Comparison of ENCODE assay signal across 26 cellular contexts in the genomic region with DNA sequence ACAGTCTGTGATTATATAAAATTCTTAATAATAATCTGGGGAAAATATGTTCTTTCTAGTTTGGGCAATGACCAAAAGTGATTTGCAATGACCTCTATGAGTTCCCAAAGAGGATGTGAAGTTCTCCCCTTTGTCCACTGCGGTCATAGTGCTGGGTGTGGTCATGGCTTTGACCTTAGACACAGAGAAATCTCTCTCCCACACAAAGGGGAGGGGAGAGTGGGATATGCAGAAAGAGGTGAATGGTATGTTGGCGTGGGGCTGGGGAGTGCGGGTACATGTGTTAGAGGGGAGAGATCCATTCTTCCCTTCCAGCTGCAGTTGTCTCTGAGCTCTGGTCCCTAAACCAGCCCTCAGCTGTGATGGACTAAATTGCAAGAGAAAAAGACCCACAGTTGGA.
"Had no signal": no experiment of that assay in that cellular context is flagged by ENCODE, and none has a peak within 500 bp of the region (broad histone marks: within the 10 kb centered on the region; RNA-seq: fewer than 3 reads in every experiment).

No MANE protein-coding gene starts in this region.

- H3K4me1 Mint-ChIP-seq: immature natural killer cell; naive B cell; natural killer cell; stimulated activated memory B cell treated with anti-CD40 and anti-IgM and Interleukin-4, amounts not matched to agents 10 μg/mL and 1 μg/mL and 100 μg/mL, for 72 hours had no signal

- H3K27me3 Mint-ChIP-seq: progenitor cell of endocrine pancreas; stimulated activated memory B cell treated with anti-CD40 and anti-IgM and Interleukin-4, amounts not matched to agents 10 μg/mL and 1 μg/mL and 100 μg/mL, for 72 hours had no signal

- H3K27me3 ChIP-seq: left lung, ovary, right atrium auricular region, right lobe of liver, stomach, testis, thyroid gland, transverse colon, upper lobe of right lung had no signal

- H3K4me1 ChIP-seq: left lung, lower lobe of right lung, right lobe of liver, testis, upper lobe of right lung had no signal

- ATAC-seq: left colon; left lung; lower lobe of right lung; natural killer cell; right lobe of liver; stimulated activated memory B cell treated with anti-CD40 and anti-IgM and Interleukin-4, amounts not matched to agents 10 μg/mL and 1 μg/mL and 100 μg/mL, for 72 hours; stimulated activated naive CD8-positive, alpha-beta T cell treated with anti-CD3 and anti-CD28 coated beads, Interleukin-15, Interleukin-2, amounts not matched to agents 100 U/mL and 50 U/mL, for 24 hours; upper lobe of right lung had no signal

- H3K27ac ChIP-seq: left lung, lower lobe of right lung, ovary, right atrium auricular region, right lobe of liver, stomach, testis, thyroid gland, transverse colon, upper lobe of right lung had no signal

- H3K4me3 ChIP-seq: left lung, lower lobe of right lung, ovary, right atrium auricular region, right lobe of liver, smooth muscle cell, stomach, testis, thyroid gland, transverse colon, upper lobe of right lung had no signal

- DNase-seq: hypothalamus; immature natural killer cell; kidney; left colon; left lung; lower lobe of right lung; mammary epithelial cell; mesenchymal stem cell; naive B cell; natural killer cell; ovary; right lobe of liver; stimulated activated CD4-positive, alpha-beta T cell treated with anti-CD3 and anti-CD28 coated beads, Interleukin-1b, Interleukin-23, amount 100 ng/mL, for 48 hours; stimulated activated CD4-positive, alpha-beta T cell treated with anti-CD3 and anti-CD28 coated beads, Interleukin-2, amount 100 ng/mL, for 48 hours; stimulated activated CD4-positive, alpha-beta T cell treated with anti-CD3 and anti-CD28 coated beads, Interleukin-4, amount 100 ng/mL, for 4 hours; stimulated activated CD8-positive, alpha-beta memory T cell treated with anti-CD3 and anti-CD28 coated beads, Interleukin-4, amount 100 ng/mL, for 48 hours; stimulated activated naive CD8-positive, alpha-beta T cell treated with anti-CD3 and anti-CD28 coated beads, Interleukin-15, Interleukin-2, amounts not matched to agents 100 U/mL and 50 U/mL, for 24 hours; stomach; testis; thyroid gland; transverse colon; upper lobe of right lung had no signal

- H3K4me3 Mint-ChIP-seq: immature natural killer cell; naive B cell; natural killer cell; stimulated activated memory B cell treated with anti-CD40 and anti-IgM and Interleukin-4, amounts not matched to agents 10 μg/mL and 1 μg/mL and 100 μg/mL, for 72 hours had no signal

- H3K9me3 ChIP-seq: left lung, lower lobe of right lung, ovary, right atrium auricular region, right lobe of liver, stomach, testis, thyroid gland, transverse colon, upper lobe of right lung had no signal

- H3K36me3 Mint-ChIP-seq: immature natural killer cell; naive B cell; natural killer cell; stimulated activated memory B cell treated with anti-CD40 and anti-IgM and Interleukin-4, amounts not matched to agents 10 μg/mL and 1 μg/mL and 100 μg/mL, for 72 hours had no signal

- H3K27ac Mint-ChIP-seq: immature natural killer cell; naive B cell; natural killer cell; progenitor cell of endocrine pancreas; stimulated activated memory B cell treated with anti-CD40 and anti-IgM and Interleukin-4, amounts not matched to agents 10 μg/mL and 1 μg/mL and 100 μg/mL, for 72 hours had no signal

- H3K9me3 Mint-ChIP-seq: natural killer cell; stimulated activated memory B cell treated with anti-CD40 and anti-IgM and Interleukin-4, amounts not matched to agents 10 μg/mL and 1 μg/mL and 100 μg/mL, for 72 hours had no signal

- H3K36me3 ChIP-seq: left lung, lower lobe of right lung, ovary, right atrium auricular region, right lobe of liver, stomach, thyroid gland, transverse colon, upper lobe of right lung had no signal

- H3K4me2 ChIP-seq: smooth muscle cell had no signal
